1 cellular context compared by ENCODE assay signal in genomic region chr9:127886401-127886972, GRCh38.
TF ChIP-seq lines count a peak whose summit lies in the region.

No MANE protein-coding gene starts in this region.

TF ChIP-seq in HepG2, 621 proteins besides CTCF, POLR2A, EP300 and RAD21 (continued from another document):
- no peak for TF ChIP-seq PAXIP1 (CRISPR knock-in tag; conservative IDR thresholded peaks at IDR 0.05)
